ENCODE assay signal across 25 cellular contexts in the genomic region with DNA sequence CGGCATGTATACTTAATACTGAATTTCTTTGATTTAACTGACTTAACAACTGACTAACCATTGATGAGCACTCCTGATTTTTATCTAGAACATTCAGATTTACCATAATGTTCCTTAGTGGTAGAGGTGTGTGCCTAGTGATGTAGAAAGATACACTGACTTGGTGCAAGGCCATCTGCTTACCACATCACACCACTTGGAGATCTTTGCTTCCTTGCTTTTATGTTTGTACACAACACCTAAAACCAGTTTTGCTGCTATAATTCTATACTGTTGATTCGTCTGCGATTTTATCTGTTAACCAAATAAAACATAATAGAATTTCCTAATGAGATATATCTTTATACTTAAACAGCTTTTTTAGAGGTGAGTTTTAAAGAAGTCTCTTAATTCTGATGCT. TPM values are rescaled to one million over a fixed set of nuclear protein-coding genes. Genes with fewer than 3 reads are reported as not detected.
A peak's percentile ranks its signal among the peaks of the same experiment; 100 is the strongest.
DNase-seq lines count a peak whose midpoint lies in the region; ATAC-seq, FAIRE-seq and TF ChIP-seq lines count a peak whose summit lies in the region.
"Had no signal": no experiment of that assay in that cellular context is flagged by ENCODE, and none has a peak within 500 bp of the region (broad histone marks: within the 10 kb centered on the region; RNA-seq: fewer than 3 reads in every experiment).

No MANE protein-coding gene starts in this region.

- TF ChIP-seq CTCF in kidney (IDR thresholded peaks at IDR 0.05; ENCODE audit: borderline replicate concordance, extremely low read depth, insufficient read depth): no peak
- no peak for TF ChIP-seq CTCF in testis (IDR thresholded peaks at IDR 0.05)

- H3K9me3 ChIP-seq in Karpas-422 (ENCODE audit: low read length) (no peaks in the 10 kb centered on the region), kidney (ENCODE audit: control insufficient read depth in 1 of 2, low read length in 2 of 2) (no peaks in the 10 kb centered on the region), testis (no peaks in the 10 kb centered on the region)
- H3K9me3 ChIP-seq: spleen had no signal

- POLR2A ChIA-PET in activated CD4-positive, alpha-beta T cell treated with anti-CD3 and anti-CD28 coated beads for 36 hours (lab: Charles Lee): no interaction called here

- no peak overlapping the region for H3K4me2 ChIP-seq in Karpas-422 (ENCODE audit: low read depth, low read length, poor library complexity, severe bottlenecking)

- H3K27ac Mint-ChIP-seq in activated CD4-positive, alpha-beta T cell treated with anti-CD3 and anti-CD28 coated beads for 36 hours: peak overlapping the region; percentile 47
- H3K27ac Mint-ChIP-seq in stimulated activated naive B cell treated with anti-CD40 and anti-IgM and Interleukin-4, amounts not matched to agents 10 μg/mL and 1 μg/mL and 100 μg/mL, for 72 hours: peak overlapping the region; percentile 63
- no peak overlapping the region for H3K27ac Mint-ChIP-seq in activated T-helper 1 cell treated with anti-CD3 and anti-CD28 coated beads, Interleukin-12 subunit alpha, Interleukin-12 subunit beta, Interleukin-2, Interleukin-4 antibody, amounts not matched to agents 30 ng/mL and 10 ng/mL and 1 ng/mL, durations not matched to agents 14 hours and 24 hours and 36 hours
- H3K27ac Mint-ChIP-seq: CD4-positive, alpha-beta T cell; dendritic cell treated with granulocyte-macrophage colony-stimulating factor and Interleukin-4, amounts not matched to agents 40 ng/mL and 50 ng/mL, for 4 days; IgD-negative memory B cell; stimulated activated memory B cell treated with anti-CD40 and anti-IgM and Interleukin-4, amounts not matched to agents 10 μg/mL and 1 μg/mL and 100 μg/mL, for 72 hours; T-helper 2 cell treated with Interferon-gamma antibody and Interleukin-4, amounts not matched to agents 5 μg/mL and 100 μg/mL, for 36 hours had no signal

- no peak for ATAC-seq in activated CD4-positive, alpha-beta T cell treated with anti-CD3 and anti-CD28 coated beads for 36 hours
- no peak for ATAC-seq in stimulated activated naive B cell treated with anti-CD40 and anti-IgM and Interleukin-4, amounts not matched to agents 10 μg/mL and 1 μg/mL and 100 μg/mL, for 72 hours (replicated peaks)
- ATAC-seq: SK-N-SH treated with all-trans-retinoic acid at 6 μM for 48 hours; stimulated activated memory B cell treated with anti-CD40 and anti-IgM and Interleukin-4, amounts not matched to agents 10 μg/mL and 1 μg/mL and 100 μg/mL, for 72 hours had no signal

- DNase-seq in activated CD4-positive, alpha-beta T cell treated with anti-CD3 and anti-CD28 coated beads for 36 hours: no peak
- no peak for DNase-seq in activated CD4-positive, alpha-beta T cell treated with anti-CD3 and anti-CD28 coated beads, Interleukin-2, amount 50 U/mL, for 48 hours
- DNase-seq in Karpas-422 (no peak), kidney (no peak), testis (no peak), NCI-H1436 (lab: John Stamatoyannopoulos, UW) (no peak)
- DNase-seq in stimulated activated naive B cell treated with anti-CD40 and anti-IgM and Interleukin-4, amounts not matched to agents 10 μg/mL and 1 μg/mL and 100 μg/mL, for 72 hours: no peak
- no peak for DNase-seq in activated T-helper 1 cell treated with anti-CD3 and anti-CD28 coated beads, Interleukin-12 subunit alpha, Interleukin-12 subunit beta, Interleukin-2, Interleukin-4 antibody, amounts not matched to agents 30 ng/mL and 10 ng/mL and 1 ng/mL, durations not matched to agents 14 hours and 24 hours and 36 hours (ENCODE audit: low spot score)
- DNase-seq: 8988T; activated CD4-positive, alpha-beta T cell treated with anti-CD3 and anti-CD28 coated beads, Interleukin-2, amount 10 ng/mL, durations not matched to agents 24 days and 14 days; CD4-positive, alpha-beta T cell; NCI-H1105 treated with DMSO at 0.1 percent for 48 hours; NCI-H2029 treated with DMSO at 0.1 percent for 48 hours; NCI-H2227 treated with DMSO at 0.1 percent for 48 hours; NCI-H748 treated with DMSO at 0.1 percent for 48 hours; nucleus accumbens; spleen; stimulated activated CD4-positive, alpha-beta T cell treated with anti-CD3 and anti-CD28 coated beads, Interleukin-2, amount 100 ng/mL, for 48 hours had no signal

- no peaks in the 10 kb centered on the region for H3K27me3 ChIP-seq in Karpas-422 (ENCODE audit: low read length)
- no peaks in the 10 kb centered on the region for H3K27me3 ChIP-seq in testis
- H3K27me3 ChIP-seq: cardiac muscle cell, spleen had no signal

- H3K9me2 ChIP-seq in Karpas-422 (replicated peaks; ENCODE audit: insufficient read depth, low read length): no peaks in the 10 kb centered on the region

- H3K4me1 Mint-ChIP-seq in activated CD4-positive, alpha-beta T cell treated with anti-CD3 and anti-CD28 coated beads for 36 hours: peaks cover 20% of the 10 kb centered on the region
- peaks cover 9 to 22% of the 10 kb centered on the region in 2 donors for H3K4me1 Mint-ChIP-seq in stimulated activated naive B cell treated with anti-CD40 and anti-IgM and Interleukin-4, amounts not matched to agents 10 μg/mL and 1 μg/mL and 100 μg/mL, for 72 hours
- H3K4me1 Mint-ChIP-seq in activated T-helper 1 cell treated with anti-CD3 and anti-CD28 coated beads, Interleukin-12 subunit alpha, Interleukin-12 subunit beta, Interleukin-2, Interleukin-4 antibody, amounts not matched to agents 30 ng/mL and 10 ng/mL and 1 ng/mL, durations not matched to agents 14 hours and 24 hours and 36 hours (ENCODE audit: low read depth): peaks cover 4% of the 10 kb centered on the region

- no peak overlapping the region for H2AFZ ChIP-seq in Karpas-422 (ENCODE audit: low read length)

- no peak overlapping the region for H3K9ac ChIP-seq in Karpas-422 (ENCODE audit: low read length)
- H3K9ac ChIP-seq in kidney (ENCODE audit: low read length in 2 of 2): no peak overlapping the region

- no peaks in the 10 kb centered on the region for H3K27me3 Mint-ChIP-seq in activated CD4-positive, alpha-beta T cell treated with anti-CD3 and anti-CD28 coated beads for 36 hours
- no peaks in the 10 kb centered on the region for H3K27me3 Mint-ChIP-seq in stimulated activated naive B cell treated with anti-CD40 and anti-IgM and Interleukin-4, amounts not matched to agents 10 μg/mL and 1 μg/mL and 100 μg/mL, for 72 hours
- H3K27me3 Mint-ChIP-seq in activated T-helper 1 cell treated with anti-CD3 and anti-CD28 coated beads, Interleukin-12 subunit alpha, Interleukin-12 subunit beta, Interleukin-2, Interleukin-4 antibody, amounts not matched to agents 30 ng/mL and 10 ng/mL and 1 ng/mL, durations not matched to agents 14 hours and 24 hours and 36 hours (ENCODE audit: insufficient read depth): no peaks in the 10 kb centered on the region
- H3K27me3 Mint-ChIP-seq: activated CD4-positive, alpha-beta T cell treated with anti-CD3 and anti-CD28 coated beads, Interleukin-2, amount 10 ng/mL, durations not matched to agents 24 days and 14 days; CD4-positive, alpha-beta T cell; dendritic cell treated with granulocyte-macrophage colony-stimulating factor and Interleukin-4, amounts not matched to agents 40 ng/mL and 50 ng/mL, for 4 days; IgD-negative memory B cell; stimulated activated memory B cell treated with anti-CD40 and anti-IgM and Interleukin-4, amounts not matched to agents 10 μg/mL and 1 μg/mL and 100 μg/mL, for 72 hours had no signal

- peaks cover 12% of the 10 kb centered on the region for H3K79me2 ChIP-seq in Karpas-422 (ENCODE audit: low read length)

- H3K4me1 ChIP-seq in Karpas-422 (ENCODE audit: low read length): peaks cover 33% of the 10 kb centered on the region
- peaks cover 20 to 37% of the 10 kb centered on the region in 2 donors for H3K4me1 ChIP-seq in kidney (ENCODE audit: control insufficient read depth in 1 of 2, insufficient read depth in 1 of 2, low read depth in 1 of 2, low read length in 2 of 2)
- H3K4me1 ChIP-seq in testis: peaks cover 7% of the 10 kb centered on the region

- FAIRE-seq in kidney (lab: Jason Lieb, UNC): no peak

- no peak for TF ChIP-seq POLR2A in testis (IDR thresholded peaks at IDR 0.05)

- CTCF ChIA-PET in activated CD4-positive, alpha-beta T cell treated with anti-CD3 and anti-CD28 coated beads for 36 hours (lab: Charles Lee): interaction anchor here (0.7 to 1.4 kb wide), 2 partner anchors 9 to 159 kb away, joined by 3 to 4 read pairs; no protein-coding TSS in a partner anchor

- intact Hi-C loops in activated CD4-positive, alpha-beta T cell treated with anti-CD3 and anti-CD28 coated beads for 36 hours (cut with DNase I, micrococcal nuclease): loop anchor here (10.0 kb wide), 3 partner anchors 263 to 1327 kb away; a partner anchor contains a TSS
- intact Hi-C loops in kidney (cut with DNase I): no loop called here
- intact Hi-C loops in testis (cut with DNase I; ENCODE audit: low total_unique reads): no loop called here
- intact Hi-C loops in activated T-helper 1 cell treated with anti-CD3 and anti-CD28 coated beads, Interleukin-12 subunit alpha, Interleukin-12 subunit beta, Interleukin-2, Interleukin-4 antibody, amounts not matched to agents 30 ng/mL and 10 ng/mL and 1 ng/mL, durations not matched to agents 14 hours and 24 hours and 36 hours (cut with micrococcal nuclease): no loop called here

- H4K20me1 ChIP-seq in Karpas-422 (ENCODE audit: insufficient read depth, low read depth, low read length): peaks cover 10% of the 10 kb centered on the region; the same call in 1 of the 2 replicates

- no peak overlapping the region for H3K4me3 Mint-ChIP-seq in activated CD4-positive, alpha-beta T cell treated with anti-CD3 and anti-CD28 coated beads for 36 hours
- H3K4me3 Mint-ChIP-seq in stimulated activated naive B cell treated with anti-CD40 and anti-IgM and Interleukin-4, amounts not matched to agents 10 μg/mL and 1 μg/mL and 100 μg/mL, for 72 hours: no peak overlapping the region
- H3K4me3 Mint-ChIP-seq in activated T-helper 1 cell treated with anti-CD3 and anti-CD28 coated beads, Interleukin-12 subunit alpha, Interleukin-12 subunit beta, Interleukin-2, Interleukin-4 antibody, amounts not matched to agents 30 ng/mL and 10 ng/mL and 1 ng/mL, durations not matched to agents 14 hours and 24 hours and 36 hours: no peak overlapping the region
- H3K4me3 Mint-ChIP-seq: activated CD4-positive, alpha-beta T cell treated with anti-CD3 and anti-CD28 coated beads, Interleukin-2, amount 10 ng/mL, durations not matched to agents 24 days and 14 days; CD4-positive, alpha-beta T cell; dendritic cell treated with granulocyte-macrophage colony-stimulating factor and Interleukin-4, amounts not matched to agents 40 ng/mL and 50 ng/mL, for 4 days; IgD-negative memory B cell; stimulated activated memory B cell treated with anti-CD40 and anti-IgM and Interleukin-4, amounts not matched to agents 10 μg/mL and 1 μg/mL and 100 μg/mL, for 72 hours; T-helper 2 cell treated with Interferon-gamma antibody and Interleukin-4, amounts not matched to agents 5 μg/mL and 100 μg/mL, for 36 hours had no signal

- H3K4me3 ChIP-seq in Karpas-422 (ENCODE audit: low read length): no peak overlapping the region
- H3K4me3 ChIP-seq in kidney (ENCODE audit: low read length in 2 of 2): peak overlapping the region in 1 of 2 donors; percentile 19
- H3K4me3 ChIP-seq in testis: no peak overlapping the region
- H3K4me3 ChIP-seq: cardiac muscle cell, spleen had no signal

- 92 to 93% methylated on average over 3 of the region's 3 CpGs for WGBS in testis, 2 donors

- peak overlapping the region; percentile 50; the same call in 1 of the 2 replicates for H3K27ac ChIP-seq in Karpas-422 (ENCODE audit: low read length)
- peak overlapping the region; percentile 73 to 79 for H3K27ac ChIP-seq in kidney (ENCODE audit: low read depth in 2 of 2, low read length in 2 of 2)
- H3K27ac ChIP-seq in testis: no peak overlapping the region
- H3K27ac ChIP-seq: cardiac muscle cell, RWPE1, spleen had no signal

- H3K36me3 ChIP-seq in Karpas-422 (ENCODE audit: insufficient read depth, low read length): peaks cover 54% of the 10 kb centered on the region
- peaks cover 17 to 32% of the 10 kb centered on the region in 2 donors for H3K36me3 ChIP-seq in kidney (ENCODE audit: control insufficient read depth in 1 of 2, insufficient read depth in 2 of 2, low read length in 2 of 2)
- H3K36me3 ChIP-seq in testis (ENCODE audit: low read depth, missing control alignments): no peaks in the 10 kb centered on the region

- no peaks in the 10 kb centered on the region for H3K9me3 Mint-ChIP-seq in activated CD4-positive, alpha-beta T cell treated with anti-CD3 and anti-CD28 coated beads for 36 hours (ENCODE audit: low read depth)
- H3K9me3 Mint-ChIP-seq in stimulated activated naive B cell treated with anti-CD40 and anti-IgM and Interleukin-4, amounts not matched to agents 10 μg/mL and 1 μg/mL and 100 μg/mL, for 72 hours: no peaks in the 10 kb centered on the region
- no peaks in the 10 kb centered on the region for H3K9me3 Mint-ChIP-seq in activated T-helper 1 cell treated with anti-CD3 and anti-CD28 coated beads, Interleukin-12 subunit alpha, Interleukin-12 subunit beta, Interleukin-2, Interleukin-4 antibody, amounts not matched to agents 30 ng/mL and 10 ng/mL and 1 ng/mL, durations not matched to agents 14 hours and 24 hours and 36 hours
- H3K9me3 Mint-ChIP-seq: activated CD4-positive, alpha-beta T cell treated with anti-CD3 and anti-CD28 coated beads, Interleukin-2, amount 10 ng/mL, durations not matched to agents 24 days and 14 days; CD4-positive, alpha-beta T cell; dendritic cell treated with granulocyte-macrophage colony-stimulating factor and Interleukin-4, amounts not matched to agents 40 ng/mL and 50 ng/mL, for 4 days; IgD-negative memory B cell; stimulated activated memory B cell treated with anti-CD40 and anti-IgM and Interleukin-4, amounts not matched to agents 10 μg/mL and 1 μg/mL and 100 μg/mL, for 72 hours; T-helper 2 cell treated with Interferon-gamma antibody and Interleukin-4, amounts not matched to agents 5 μg/mL and 100 μg/mL, for 36 hours had no signal

- H3K36me3 Mint-ChIP-seq in activated CD4-positive, alpha-beta T cell treated with anti-CD3 and anti-CD28 coated beads for 36 hours (ENCODE audit: low read depth): peaks cover 32% of the 10 kb centered on the region
- peaks cover 30 to 32% of the 10 kb centered on the region in 2 donors for H3K36me3 Mint-ChIP-seq in stimulated activated naive B cell treated with anti-CD40 and anti-IgM and Interleukin-4, amounts not matched to agents 10 μg/mL and 1 μg/mL and 100 μg/mL, for 72 hours
- peaks cover 42% of the 10 kb centered on the region for H3K36me3 Mint-ChIP-seq in activated T-helper 1 cell treated with anti-CD3 and anti-CD28 coated beads, Interleukin-12 subunit alpha, Interleukin-12 subunit beta, Interleukin-2, Interleukin-4 antibody, amounts not matched to agents 30 ng/mL and 10 ng/mL and 1 ng/mL, durations not matched to agents 14 hours and 24 hours and 36 hours (ENCODE audit: low read depth)

RNA-seq across cellular contexts. Expression of a gene that starts 3.9 kb away (rescaled TPM):
- total RNA-seq in activated CD4-positive, alpha-beta T cell treated with anti-CD3 and anti-CD28 coated beads for 36 hours: 10 to 100 TPM; 29.0 to 30.7 TPM
- 30.5 and 40.0 TPM in 2 replicates for total RNA-seq in Karpas-422 (2014; rRNA removed; shearing (Covaris generic); ENCODE audit: low replicate concordance)
- total RNA-seq in kidney: 50.5 TPM
- 20.3 TPM for polyA plus RNA-seq in kidney (ENCODE audit: insufficient read depth, low read depth, low replicate concordance)
- total RNA-seq in testis: 100 to 1,000 TPM in 1 of 2 donors, 10 to 100 TPM in 1; 78.1 to 145 TPM
- 69.8 TPM for polyA plus RNA-seq in testis (ENCODE audit: insufficient read depth, low read depth, low replicate concordance)
- total RNA-seq in activated T-helper 1 cell treated with anti-CD3 and anti-CD28 coated beads, Interleukin-12 subunit alpha, Interleukin-12 subunit beta, Interleukin-2, Interleukin-4 antibody, amounts not matched to agents 30 ng/mL and 10 ng/mL and 1 ng/mL, durations not matched to agents 14 hours and 24 hours and 36 hours: 36.6 and 40.9 TPM in 2 replicates

RNA-seq across cellular contexts. Expression of a gene that starts 36.5 kb away (rescaled TPM):
- 100 to 1,000 TPM; 161 to 173 TPM for total RNA-seq in activated CD4-positive, alpha-beta T cell treated with anti-CD3 and anti-CD28 coated beads for 36 hours
- 208 and 281 TPM in 2 replicates for total RNA-seq in Karpas-422 (2014; rRNA removed; shearing (Covaris generic); ENCODE audit: low replicate concordance)
- total RNA-seq in kidney (435 TPM), testis (100 to 1,000 TPM; 310 to 365 TPM)
- polyA plus RNA-seq in kidney (ENCODE audit: insufficient read depth, low read depth, low replicate concordance) (187 TPM), testis (ENCODE audit: insufficient read depth, low read depth, low replicate concordance) (334 TPM)
- 203 and 219 TPM in 2 replicates for total RNA-seq in activated T-helper 1 cell treated with anti-CD3 and anti-CD28 coated beads, Interleukin-12 subunit alpha, Interleukin-12 subunit beta, Interleukin-2, Interleukin-4 antibody, amounts not matched to agents 30 ng/mL and 10 ng/mL and 1 ng/mL, durations not matched to agents 14 hours and 24 hours and 36 hours

RNA-seq across cellular contexts. Expression of a gene that starts 36.8 kb away (rescaled TPM):
- 100 to 1,000 TPM; 259 to 348 TPM for total RNA-seq in activated CD4-positive, alpha-beta T cell treated with anti-CD3 and anti-CD28 coated beads for 36 hours
- 141 and 167 TPM in 2 replicates for total RNA-seq in Karpas-422 (2014; rRNA removed; shearing (Covaris generic); ENCODE audit: low replicate concordance)
- total RNA-seq in kidney: 356 TPM
- polyA plus RNA-seq in kidney (ENCODE audit: insufficient read depth, low read depth, low replicate concordance): 256 TPM
- 100 to 1,000 TPM; 648 to 790 TPM for total RNA-seq in testis
- 600 TPM for polyA plus RNA-seq in testis (ENCODE audit: insufficient read depth, low read depth, low replicate concordance)
- 270 and 273 TPM in 2 replicates for total RNA-seq in activated T-helper 1 cell treated with anti-CD3 and anti-CD28 coated beads, Interleukin-12 subunit alpha, Interleukin-12 subunit beta, Interleukin-2, Interleukin-4 antibody, amounts not matched to agents 30 ng/mL and 10 ng/mL and 1 ng/mL, durations not matched to agents 14 hours and 24 hours and 36 hours

Comparison
In these comparisons a context has a peak if more than half of its experiments do, and no peak if none do; other contexts are left out.
1. H3K27ac ChIP-seq: peak in Karpas-422 (single experiment) and kidney (2 of 2); none in testis (0 of 2).
2. intact Hi-C loops: an anchor here in activated CD4-positive, alpha-beta T cell treated with anti-CD3 and anti-CD28 coated beads for 36 hours (10.0 kb wide); none called in kidney, testis and activated T-helper 1 cell treated with anti-CD3 and anti-CD28 coated beads, Interleukin-12 subunit alpha, Interleukin-12 subunit beta, Interleukin-2, Interleukin-4 antibody, amounts not matched to agents 30 ng/mL and 10 ng/mL and 1 ng/mL, durations not matched to agents 14 hours and 24 hours and 36 hours.